Comparison of ENCODE assay signal across 20 cellular contexts in genomic region chr1:39346876-39347275, GRCh38.
A peak's percentile ranks its signal among the peaks of the same experiment; 100 is the strongest.
DNase-seq lines count a peak whose midpoint lies in the region; ATAC-seq, FAIRE-seq and TF ChIP-seq lines count a peak whose summit lies in the region.
"Had no signal": no experiment of that assay in that cellular context is flagged by ENCODE, and none has a peak within 500 bp of the region (broad histone marks: within the 10 kb centered on the region; RNA-seq: fewer than 3 reads in every experiment).

No MANE protein-coding gene starts in this region.

- H3K27me3 ChIP-seq in HUES6 (ENCODE audit: control insufficient read depth, insufficient read depth, low read length) (no peaks in the 10 kb centered on the region), astrocyte (ENCODE audit: insufficient read depth, low read length) (no peaks in the 10 kb centered on the region), body of pancreas (no peaks in the 10 kb centered on the region)
- H3K27me3 ChIP-seq: foreskin keratinocyte, vagina had no signal

- DNase-seq in T-helper 1 cell (no peak), astrocyte (ENCODE audit: low read depth) (no peak), myocyte (ENCODE audit: low read depth) (peak; percentile 21), endothelial cell (ENCODE audit: low spot score) (no peak), body of pancreas (no peak)
- DNase-seq: DMS79 treated with DMSO at 0.1 percent for 48 hours, foreskin keratinocyte, left ventricle myocardium superior, NCI-H2029 treated with DMSO at 0.1 percent for 48 hours, NCI-H526, PC-9, retina had no signal

- no peak for TF ChIP-seq POLR2A in body of pancreas (IDR thresholded peaks at IDR 0.05)

- H4K20me1 ChIP-seq in astrocyte (ENCODE audit: insufficient read depth, low read length): no peaks in the 10 kb centered on the region

- peaks cover 8% of the 10 kb centered on the region; the same call in 1 of the 2 replicates for H3K4me1 ChIP-seq in HUES6 (ENCODE audit: control insufficient read depth, insufficient read depth, low read length)
- no peaks in the 10 kb centered on the region for H3K4me1 ChIP-seq in astrocyte (ENCODE audit: insufficient read depth, low read length)
- no peaks in the 10 kb centered on the region for H3K4me1 ChIP-seq in body of pancreas
- H3K4me1 ChIP-seq: foreskin keratinocyte, vagina had no signal

- intact Hi-C loops in body of pancreas (cut with DNase I): no loop called here

- no peak overlapping the region for H3K9ac ChIP-seq in HUES6 (ENCODE audit: low read length)
- H3K9ac ChIP-seq in astrocyte (ENCODE audit: low read length): no peak overlapping the region

- H3K36me3 ChIP-seq in HUES6 (ENCODE audit: control insufficient read depth, insufficient read depth, low read length): peaks cover 85% of the 10 kb centered on the region
- peaks cover 63% of the 10 kb centered on the region for H3K36me3 ChIP-seq in astrocyte (ENCODE audit: insufficient read depth, low read length)
- H3K36me3 ChIP-seq in body of pancreas (replicated peaks in 1 of 2; ENCODE audit: insufficient read depth in 1 of 2, low read depth in 2 of 2): peaks cover 0 to 29% of the 10 kb centered on the region in 2 donors

- no peaks in the 10 kb centered on the region for H3K9me3 Mint-ChIP-seq in T-helper 1 cell treated with Interleukin-12 subunit alpha and Interleukin-12 subunit beta and Interleukin-4 antibody, amounts not matched to agents 30 μg/mL and 1 μg/mL, for 36 hours
- H3K9me3 Mint-ChIP-seq in astrocyte (ENCODE audit: unreplicated experiment): no peaks in the 10 kb centered on the region
- no peaks in the 10 kb centered on the region for H3K9me3 Mint-ChIP-seq in endothelial cell (ENCODE audit: unreplicated experiment)
- H3K9me3 Mint-ChIP-seq: central memory CD8-positive, alpha-beta T cell; IgD-negative memory B cell had no signal

- FAIRE-seq in astrocyte (lab: Jason Lieb, UNC): no peak
- FAIRE-seq: A204.1 had no signal

- H3K4me3 Mint-ChIP-seq in T-helper 1 cell treated with Interleukin-12 subunit alpha and Interleukin-12 subunit beta and Interleukin-4 antibody, amounts not matched to agents 30 μg/mL and 1 μg/mL, for 36 hours: no peak overlapping the region
- H3K4me3 Mint-ChIP-seq in astrocyte (ENCODE audit: unreplicated experiment) (no peak overlapping the region), endothelial cell (ENCODE audit: unreplicated experiment) (no peak overlapping the region)
- H3K4me3 Mint-ChIP-seq: central memory CD8-positive, alpha-beta T cell; IgD-negative memory B cell had no signal

- H3K27ac ChIP-seq in HUES6 (ENCODE audit: low read depth, low read length) (peak overlapping the region; percentile 55; the same call in 1 of the 2 replicates), astrocyte (ENCODE audit: low read depth, low read length) (no peak overlapping the region), body of pancreas (no peak overlapping the region)
- H3K27ac ChIP-seq: C4-2B, foreskin keratinocyte, PC-9, vagina had no signal

- no peak overlapping the region for H3K4me2 ChIP-seq in astrocyte (ENCODE audit: low read length)
- H3K4me2 ChIP-seq: PC-9 had no signal

- peaks cover 14% of the 10 kb centered on the region for H3K79me2 ChIP-seq in astrocyte (ENCODE audit: insufficient read depth, low read length)

- peak overlapping the region; percentile 36 for H3K27ac Mint-ChIP-seq in T-helper 1 cell treated with Interleukin-12 subunit alpha and Interleukin-12 subunit beta and Interleukin-4 antibody, amounts not matched to agents 30 μg/mL and 1 μg/mL, for 36 hours
- H3K27ac Mint-ChIP-seq in astrocyte (ENCODE audit: unreplicated experiment) (peak overlapping the region; percentile 83), endothelial cell (ENCODE audit: unreplicated experiment) (no peak overlapping the region)

- TF ChIP-seq CTCF in astrocyte (IDR thresholded peaks at IDR 0.05; ENCODE audit: insufficient read depth, low read depth, low read length) (no peak), endothelial cell (IDR thresholded peaks at IDR 0.05; ENCODE audit: unreplicated experiment) (no peak), body of pancreas (IDR thresholded peaks at IDR 0.05) (no peak)

- ATAC-seq in GM18861 (IDR thresholded peaks at IDR 0.05; ENCODE audit: unreplicated experiment): no peak
- no peak for ATAC-seq in body of pancreas
- ATAC-seq: foreskin keratinocyte, left ventricle myocardium superior had no signal

- 38% methylated on average over 2 of the region's 2 CpGs for WGBS in body of pancreas, 2 donors

- H3K9me3 ChIP-seq in HUES6 (ENCODE audit: control insufficient read depth, insufficient read depth, low read depth, low read length) (no peaks in the 10 kb centered on the region), astrocyte (ENCODE audit: insufficient read depth, low read depth, low read length) (no peaks in the 10 kb centered on the region), body of pancreas (no peaks in the 10 kb centered on the region)
- H3K9me3 ChIP-seq: vagina had no signal

- H2AFZ ChIP-seq in astrocyte (ENCODE audit: low read depth, low read length): no peak overlapping the region
- H2AFZ ChIP-seq: PC-9 had no signal

- H3K27me3 Mint-ChIP-seq in T-helper 1 cell treated with Interleukin-12 subunit alpha and Interleukin-12 subunit beta and Interleukin-4 antibody, amounts not matched to agents 30 μg/mL and 1 μg/mL, for 36 hours (ENCODE audit: low read depth): no peaks in the 10 kb centered on the region
- H3K27me3 Mint-ChIP-seq in astrocyte (ENCODE audit: low read depth, unreplicated experiment) (no peaks in the 10 kb centered on the region), endothelial cell (ENCODE audit: unreplicated experiment) (peaks cover 1% of the 10 kb centered on the region)
- H3K27me3 Mint-ChIP-seq: central memory CD8-positive, alpha-beta T cell; IgD-negative memory B cell had no signal

- H3K4me3 ChIP-seq in HUES6 (ENCODE audit: low read depth, low read length) (no peak overlapping the region), astrocyte (ENCODE audit: insufficient read depth, low read depth, low read length) (no peak overlapping the region), body of pancreas (no peak overlapping the region)
- H3K4me3 ChIP-seq: PC-9, vagina had no signal

- H3K4me1 Mint-ChIP-seq in T-helper 1 cell treated with Interleukin-12 subunit alpha and Interleukin-12 subunit beta and Interleukin-4 antibody, amounts not matched to agents 30 μg/mL and 1 μg/mL, for 36 hours (ENCODE audit: low read depth): no peaks in the 10 kb centered on the region
- H3K4me1 Mint-ChIP-seq in astrocyte (ENCODE audit: low read depth, unreplicated experiment): peaks cover 7% of the 10 kb centered on the region
- H3K4me1 Mint-ChIP-seq in endothelial cell (ENCODE audit: unreplicated experiment): peaks cover 4% of the 10 kb centered on the region
- H3K4me1 Mint-ChIP-seq: IgD-negative memory B cell had no signal

- peaks cover 51% of the 10 kb centered on the region for H3K36me3 Mint-ChIP-seq in T-helper 1 cell treated with Interleukin-12 subunit alpha and Interleukin-12 subunit beta and Interleukin-4 antibody, amounts not matched to agents 30 μg/mL and 1 μg/mL, for 36 hours (ENCODE audit: low read depth)
- H3K36me3 Mint-ChIP-seq in astrocyte (ENCODE audit: low read depth, unreplicated experiment) (peaks cover 53% of the 10 kb centered on the region), endothelial cell (ENCODE audit: low read depth, unreplicated experiment) (peaks cover 52% of the 10 kb centered on the region)
